ENCODE assay signal across 19 cellular contexts in the genomic region with DNA sequence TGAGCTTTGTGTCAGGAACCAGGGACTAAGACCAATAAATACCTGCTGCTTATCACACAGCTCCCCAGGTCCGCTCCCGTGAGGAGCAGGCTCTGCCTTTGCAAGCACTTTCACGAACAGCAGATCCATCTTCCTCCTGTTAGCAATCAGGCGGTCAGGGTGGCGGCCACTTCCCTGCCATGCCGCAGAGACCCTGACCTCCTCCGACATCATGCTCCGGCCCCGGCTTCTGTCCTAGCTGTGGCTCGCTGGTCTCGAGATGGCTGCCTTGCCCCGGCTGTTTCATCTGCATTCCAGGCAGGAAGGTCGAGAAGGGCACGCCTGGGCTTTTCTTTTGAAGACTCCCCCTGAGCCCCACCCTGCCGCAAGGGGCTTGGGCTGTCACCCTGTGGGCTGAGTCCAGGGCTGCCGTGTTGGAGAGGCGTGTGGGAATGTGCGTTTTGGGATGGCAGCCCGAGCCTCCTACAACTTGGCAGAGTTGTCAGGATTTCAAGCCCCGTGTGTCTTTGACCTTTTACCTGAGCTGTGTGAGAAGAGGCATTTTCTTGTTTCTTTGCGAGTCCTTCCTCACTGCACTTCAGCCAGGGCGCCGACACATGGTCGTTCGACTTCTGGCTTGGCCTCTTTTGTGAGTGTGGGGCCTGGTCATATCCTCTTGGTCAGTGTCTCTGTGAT. TPM values are rescaled to one million over a fixed set of nuclear protein-coding genes. Genes with fewer than 3 reads are reported as not detected.
DNase-seq lines count a peak whose midpoint lies in the region; ATAC-seq and TF ChIP-seq lines count a peak whose summit lies in the region.
"Had no signal": no experiment of that assay in that cellular context is flagged by ENCODE, and none has a peak within 500 bp of the region (broad histone marks: within the 10 kb centered on the region; RNA-seq: fewer than 3 reads in every experiment).

No MANE protein-coding gene starts in this region.

- peaks cover 24% of the 10 kb centered on the region for H3K4me1 ChIP-seq in CD4-positive, CD25-positive, alpha-beta regulatory T cell (ENCODE audit: control insufficient read depth, insufficient read depth, low read length, poor library complexity, severe bottlenecking)
- peaks cover 43% of the 10 kb centered on the region for H3K4me1 ChIP-seq in NT2/D1 (ENCODE audit: insufficient read depth, insufficient read length)

- peak overlapping the region in 2 of 3 donors; percentile 46 to 86 for H3K27ac Mint-ChIP-seq in CD4-positive, CD25-positive, alpha-beta regulatory T cell
- peak overlapping the region in 8 of 10 donors; percentile 37 to 70 (median 58) for H3K27ac Mint-ChIP-seq in naive thymus-derived CD8-positive, alpha-beta T cell
- H3K27ac Mint-ChIP-seq: HFFc6 had no signal

- POLR2A ChIA-PET in naive thymus-derived CD8-positive, alpha-beta T cell (lab: Charles Lee), result interaction anchor here (0.6 kb wide), 1 partner anchor 62 kb away, joined by 3 read pairs; no protein-coding TSS in a partner anchor

- peaks cover 10 to 41% (median 21%) of the 10 kb centered on the region in 4 donors for H3K4me1 Mint-ChIP-seq in CD4-positive, CD25-positive, alpha-beta regulatory T cell
- peaks cover 28 to 59% (median 35%) of the 10 kb centered on the region in 4 donors for H3K4me1 Mint-ChIP-seq in naive thymus-derived CD8-positive, alpha-beta T cell

- no peak for TF ChIP-seq CTCF in epithelial cell of proximal tubule (conservative IDR thresholded peaks at IDR 0.05; ENCODE audit: low read depth, low read length)

- peaks cover 3% of the 10 kb centered on the region for H3K36me3 Mint-ChIP-seq in CD4-positive, CD25-positive, alpha-beta regulatory T cell
- H3K36me3 Mint-ChIP-seq in naive thymus-derived CD8-positive, alpha-beta T cell, result peaks cover 0 to 17% (median 2%) of the 10 kb centered on the region in 3 donors

- peak overlapping the region; percentile 53 for H3K9ac ChIP-seq in NT2/D1 (ENCODE audit: insufficient read length, low read depth)

- H3K4me3 Mint-ChIP-seq in CD4-positive, CD25-positive, alpha-beta regulatory T cell, result no peak overlapping the region
- H3K4me3 Mint-ChIP-seq in naive thymus-derived CD8-positive, alpha-beta T cell, result peak overlapping the region in 1 of 10 donors; percentile 26
- H3K4me3 Mint-ChIP-seq: brain, HFFc6 had no signal

- DNase-seq in CD4-positive, CD25-positive, alpha-beta regulatory T cell, result no peak
- DNase-seq in NT2/D1 (ENCODE audit: low read depth, low spot score) (no peak), epithelial cell of proximal tubule (ENCODE audit: low read depth) (no peak), Ammon's horn (ENCODE audit: low spot score) (no peak)
- DNase-seq in naive thymus-derived CD8-positive, alpha-beta T cell, result no peak
- DNase-seq in activated CD4-positive, CD25-positive, alpha-beta regulatory T cell (lab: John Stamatoyannopoulos, UW), result no peak
- DNase-seq in activated CD8-positive, alpha-beta memory T cell treated with anti-CD3 and anti-CD28 coated beads, Interleukin-2, amount 50 U/mL, for 4 hours, result no peak
- DNase-seq: activated CD4-positive, alpha-beta T cell treated with anti-CD3 and anti-CD28 coated beads for 4 hours; EL; HFFc6; islet precursor cell; midbrain; NCI-H1930; NCI-H510A treated with DMSO at 0.1 percent for 48 hours; stimulated activated CD4-positive, alpha-beta T cell treated with anti-CD3 and anti-CD28 coated beads, Interleukin-4, amount 100 ng/mL, for 1 hour; T-helper 9 cell had no signal

- no peaks in the 10 kb centered on the region for H3K27me3 Mint-ChIP-seq in CD4-positive, CD25-positive, alpha-beta regulatory T cell
- no peaks in the 10 kb centered on the region for H3K27me3 Mint-ChIP-seq in naive thymus-derived CD8-positive, alpha-beta T cell
- H3K27me3 Mint-ChIP-seq: brain had no signal

- no peaks in the 10 kb centered on the region for H3K27me3 ChIP-seq in CD4-positive, CD25-positive, alpha-beta regulatory T cell (ENCODE audit: control insufficient read depth, insufficient read depth, low read length)
- H3K27me3 ChIP-seq in NT2/D1 (ENCODE audit: insufficient read depth, insufficient read length), result peaks cover 17% of the 10 kb centered on the region

- no peak overlapping the region for H3K4me3 ChIP-seq in CD4-positive, CD25-positive, alpha-beta regulatory T cell (ENCODE audit: low read depth, low read length)
- H3K4me3 ChIP-seq in NT2/D1 (ENCODE audit: insufficient read length, low read depth), result no peak overlapping the region
- H3K4me3 ChIP-seq in epithelial cell of proximal tubule (ENCODE audit: low read depth, low read length), result peak overlapping the region; percentile 15

- no peaks in the 10 kb centered on the region for H3K9me3 ChIP-seq in CD4-positive, CD25-positive, alpha-beta regulatory T cell (ENCODE audit: control insufficient read depth in 2 of 2, low read length in 2 of 2)
- H3K9me3 ChIP-seq in NT2/D1 (ENCODE audit: insufficient read depth, low read length), result no peaks in the 10 kb centered on the region

- no peak overlapping the region for H3K27ac ChIP-seq in CD4-positive, CD25-positive, alpha-beta regulatory T cell (ENCODE audit: insufficient read depth, low read length, poor library complexity, severe bottlenecking)

- H3K9me3 Mint-ChIP-seq in CD4-positive, CD25-positive, alpha-beta regulatory T cell, result no peaks in the 10 kb centered on the region
- no peaks in the 10 kb centered on the region for H3K9me3 Mint-ChIP-seq in naive thymus-derived CD8-positive, alpha-beta T cell
- H3K9me3 Mint-ChIP-seq: activated naive CD4-positive, alpha-beta T cell treated with anti-CD3 and anti-CD28 coated beads, Interleukin-2, amount 50 U/mL, for 72 hours; brain; HFFc6 had no signal

- peaks cover 22% of the 10 kb centered on the region for H3K36me3 ChIP-seq in CD4-positive, CD25-positive, alpha-beta regulatory T cell (ENCODE audit: control insufficient read depth, insufficient read depth, low read length)
- no peaks in the 10 kb centered on the region for H3K36me3 ChIP-seq in NT2/D1 (ENCODE audit: insufficient read depth, insufficient read length, low read length)

- no peak for ATAC-seq in CD4-positive, CD25-positive, alpha-beta regulatory T cell (ENCODE audit: low read depth in 2 of 2)
- ATAC-seq in naive thymus-derived CD8-positive, alpha-beta T cell, result no peak
- no peak for ATAC-seq in esophagus mucosa
- ATAC-seq: activated naive CD4-positive, alpha-beta T cell treated with anti-CD3 and anti-CD28 coated beads, Interleukin-2, amount 50 U/mL, for 72 hours had no signal

RNA-seq across cellular contexts. Expression of a gene that starts 59.5 kb away (rescaled TPM):
- total RNA-seq in CD4-positive, CD25-positive, alpha-beta regulatory T cell, result 67.8 TPM
- polyA plus RNA-seq in CD4-positive, CD25-positive, alpha-beta regulatory T cell, result 10 to 100 TPM; 13.3 to 19.8 (median 17.4) TPM
- total RNA-seq in epithelial cell of proximal tubule (39.1 and 53.4 TPM in 2 replicates), esophagus mucosa (49.1 TPM)
- total RNA-seq in naive thymus-derived CD8-positive, alpha-beta T cell, result 10 to 100 TPM; 59.0 TPM
- 10 to 100 TPM; 10.9 to 18.0 (median 13.2) TPM for polyA plus RNA-seq in naive thymus-derived CD8-positive, alpha-beta T cell
